ENCODE assay signal across 17 cellular contexts in genomic region chr4:78693777-78694456, GRCh38.
DNase-seq lines count a peak whose midpoint lies in the region; ATAC-seq and TF ChIP-seq lines count a peak whose summit lies in the region.
"Had no signal": no experiment of that assay in that cellular context is flagged by ENCODE, and none has a peak within 500 bp of the region (broad histone marks: within the 10 kb centered on the region; RNA-seq: fewer than 3 reads in every experiment).

No MANE protein-coding gene starts in this region.

- H3K4me3 Mint-ChIP-seq in MCF 10A (ENCODE audit: unreplicated experiment) (no peak overlapping the region), osteocyte (ENCODE audit: unreplicated experiment) (no peak overlapping the region)
- H3K4me3 Mint-ChIP-seq: natural killer cell; stimulated activated naive CD8-positive, alpha-beta T cell treated with anti-CD3 and anti-CD28 coated beads, Interleukin-15, amount 100 ng/mL, for 72 hours had no signal

- H3K27ac ChIP-seq in breast epithelium, result no peak overlapping the region
- H3K27ac ChIP-seq: ascending aorta, lower lobe of right lung had no signal

- ATAC-seq in sciatic nerve, result peak; percentile 60
- ATAC-seq: lower lobe of right lung; natural killer cell; stimulated activated naive CD8-positive, alpha-beta T cell treated with anti-CD3 and anti-CD28 coated beads, Interleukin-15, amount 100 ng/mL, for 72 hours had no signal

- H3K9me3 Mint-ChIP-seq in MCF 10A (ENCODE audit: unreplicated experiment) (no peaks in the 10 kb centered on the region), osteocyte (ENCODE audit: unreplicated experiment) (no peaks in the 10 kb centered on the region)
- H3K9me3 Mint-ChIP-seq: natural killer cell; stimulated activated naive CD8-positive, alpha-beta T cell treated with anti-CD3 and anti-CD28 coated beads, Interleukin-15, amount 100 ng/mL, for 72 hours had no signal

- BruUV-seq in MCF 10A (replicated peaks; lab: Mats Ljungman, UMichigan), result no TSS peak

- H3K27me3 ChIP-seq in breast epithelium, result no peaks in the 10 kb centered on the region
- H3K27me3 ChIP-seq: ascending aorta had no signal

- H3K4me3 ChIP-seq in breast epithelium, result no peak overlapping the region
- H3K4me3 ChIP-seq: ascending aorta, lower lobe of right lung had no signal

- DNase-seq in MCF 10A (ENCODE audit: unreplicated experiment) (peak; percentile 33), breast epithelium (ENCODE audit: low spot score in 2 of 2) (no peak), NOMO-1 treated with dmso at 0.1 percent for 144 hours (lab: John Stamatoyannopoulos, UW; ENCODE audit: unreplicated experiment) (peak; percentile 56), fibroblast of peridontal ligament (ENCODE audit: extremely low read depth) (peak; percentile 42), sciatic nerve (ENCODE audit: low spot score) (no peak), inferior parietal cortex (ENCODE audit: extremely low spot score) (no peak), osteocyte (ENCODE audit: extremely low spot score, unreplicated experiment) (no peak), DMS 273 (lab: John Stamatoyannopoulos, UW; ENCODE audit: unreplicated experiment) (no peak)
- DNase-seq: activated CD4-positive, alpha-beta T cell treated with anti-CD3 and anti-CD28 coated beads for 48 hours; DMS79; lower lobe of right lung; MM.1S; natural killer cell; NCI-H2029; NCI-H510A; stimulated activated naive CD8-positive, alpha-beta T cell treated with anti-CD3 and anti-CD28 coated beads, Interleukin-15, amount 100 ng/mL, for 72 hours had no signal

- H3K27ac Mint-ChIP-seq in MCF 10A (ENCODE audit: low read depth, unreplicated experiment), result no peak overlapping the region
- H3K27ac Mint-ChIP-seq in osteocyte (ENCODE audit: unreplicated experiment), result no peak overlapping the region
- H3K27ac Mint-ChIP-seq: natural killer cell; stimulated activated naive CD8-positive, alpha-beta T cell treated with anti-CD3 and anti-CD28 coated beads, Interleukin-15, amount 100 ng/mL, for 72 hours had no signal

- intact Hi-C loops in MCF 10A (cut with micrococcal nuclease) (no loop called here), breast epithelium (cut with DNase I; ENCODE audit: low total_unique reads) (no loop called here), sciatic nerve (cut with DNase I) (no loop called here)

- TF ChIP-seq CTCF in MCF 10A (IDR thresholded peaks at IDR 0.05; ENCODE audit: unreplicated experiment), result no peak
- TF ChIP-seq CTCF in breast epithelium (IDR thresholded peaks at IDR 0.05), result no peak
- no peak for TF ChIP-seq CTCF in osteocyte (IDR thresholded peaks at IDR 0.05)

- H3K36me3 Mint-ChIP-seq in MCF 10A (ENCODE audit: insufficient read depth, unreplicated experiment) (no peaks in the 10 kb centered on the region), osteocyte (ENCODE audit: unreplicated experiment) (no peaks in the 10 kb centered on the region)
- H3K36me3 Mint-ChIP-seq: natural killer cell had no signal

- H3K9me3 ChIP-seq in breast epithelium, result no peaks in the 10 kb centered on the region
- H3K9me3 ChIP-seq: ascending aorta, lower lobe of right lung had no signal

- TF ChIP-seq POLR2A in breast epithelium (IDR thresholded peaks at IDR 0.05), result no peak

- H3K27me3 Mint-ChIP-seq in MCF 10A (ENCODE audit: insufficient read depth, unreplicated experiment) (no peaks in the 10 kb centered on the region), osteocyte (ENCODE audit: unreplicated experiment) (no peaks in the 10 kb centered on the region)
- H3K27me3 Mint-ChIP-seq: stimulated activated naive CD8-positive, alpha-beta T cell treated with anti-CD3 and anti-CD28 coated beads, Interleukin-15, amount 100 ng/mL, for 72 hours had no signal

- POLR2A ChIA-PET in MCF 10A (lab: Yijun Ruan, JAX), result interaction anchor here (1.1 to 1.9 kb wide), 3 partner anchors 11 to 49 kb away, joined by 3 to 13 read pairs (median 3); no protein-coding TSS in a partner anchor

- no peaks in the 10 kb centered on the region for H3K4me1 ChIP-seq in breast epithelium
- H3K4me1 ChIP-seq: ascending aorta, lower lobe of right lung had no signal

- CTCF ChIA-PET in MCF 10A (lab: Yijun Ruan, JAX), result interaction anchor here (0.6 kb wide), 1 partner anchor 53 kb away, joined by 3 read pairs; no protein-coding TSS in a partner anchor

- no peaks in the 10 kb centered on the region for H3K36me3 ChIP-seq in breast epithelium
- H3K36me3 ChIP-seq: ascending aorta, lower lobe of right lung had no signal

- peaks cover 12% of the 10 kb centered on the region for H3K4me1 Mint-ChIP-seq in MCF 10A (ENCODE audit: insufficient read depth, unreplicated experiment)
- peaks cover 1% of the 10 kb centered on the region for H3K4me1 Mint-ChIP-seq in osteocyte (ENCODE audit: unreplicated experiment)
- H3K4me1 Mint-ChIP-seq: natural killer cell had no signal

Comparison
In these comparisons a context has a peak if more than half of its experiments do, and no peak if none do; other contexts are left out.
1. DNase-seq: peak in MCF 10A (single experiment), NOMO-1 treated with dmso at 0.1 percent for 144 hours (single experiment) and fibroblast of peridontal ligament (single experiment); none in breast epithelium (0 of 2), sciatic nerve (single experiment), inferior parietal cortex (single experiment), osteocyte (single experiment) and DMS 273 (single experiment).